23 cellular contexts compared by ENCODE assay signal in the genomic region with DNA sequence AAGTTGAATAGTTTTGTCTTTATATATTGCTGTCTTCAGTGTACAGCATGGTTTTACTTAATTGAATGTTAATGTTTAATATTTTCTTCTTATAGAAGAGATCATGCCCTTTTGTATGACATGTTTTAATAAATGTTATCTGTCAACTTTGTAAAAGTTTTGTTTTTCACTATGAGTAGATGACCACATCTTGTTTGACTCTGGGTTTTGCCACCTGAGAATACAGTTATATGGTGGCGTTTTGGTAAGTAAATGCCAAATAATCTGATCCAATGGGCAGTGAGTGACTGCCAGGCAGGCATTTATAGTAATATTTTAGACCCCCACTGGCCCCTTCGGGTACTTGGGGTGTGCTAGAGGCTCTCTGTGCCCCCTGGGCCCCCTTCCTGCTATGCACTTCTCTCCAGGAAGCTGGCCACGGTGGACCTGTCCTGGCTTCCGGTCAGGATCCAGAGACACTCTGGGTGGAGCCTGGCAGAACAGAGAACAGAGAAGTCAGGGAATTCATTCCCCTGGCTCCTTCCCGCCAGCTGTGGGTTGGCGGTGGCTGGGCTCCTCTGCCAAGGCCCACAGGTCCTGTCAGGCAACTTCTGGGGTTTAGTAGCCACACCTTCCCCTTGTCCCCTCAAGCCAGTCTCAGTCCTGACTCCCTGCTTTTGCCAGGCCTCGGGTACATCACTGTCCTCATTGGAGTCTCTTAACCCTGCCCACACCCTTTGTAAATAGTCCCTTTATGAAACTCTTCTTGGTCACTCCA. TPM values are rescaled to one million over a fixed set of nuclear protein-coding genes. Genes with fewer than 3 reads are reported as not detected.
A peak's percentile ranks its signal among the peaks of the same experiment; 100 is the strongest.
DNase-seq lines count a peak whose midpoint lies in the region; ATAC-seq and TF ChIP-seq lines count a peak whose summit lies in the region.
"Had no signal": no experiment of that assay in that cellular context is flagged by ENCODE, and none has a peak within 500 bp of the region (broad histone marks: within the 10 kb centered on the region; RNA-seq: fewer than 3 reads in every experiment).

No MANE protein-coding gene starts in this region.

- H3K36me3 Mint-ChIP-seq in activated T-helper 17 cell treated with anti-CD3 and anti-CD28 coated beads, Interleukin-2, amount 50 U/mL, for 72 hours (ENCODE audit: low read depth) = peaks cover 56% of the 10 kb centered on the region

- H3K4me3 ChIP-seq in GM12864 (ENCODE audit: low read depth, low read length) (peak overlapping the region; percentile 1; the same call in 1 of the 2 replicates), skin epidermis (no peak overlapping the region)
- H3K4me3 ChIP-seq: adrenal gland, ovary, PC-9, thyroid gland had no signal

- peak; percentile 62 for ATAC-seq in activated T-helper 17 cell treated with anti-CD3 and anti-CD28 coated beads, Interleukin-2, amount 50 U/mL, for 72 hours (replicated peaks)
- ATAC-seq in HG03139 (IDR thresholded peaks at IDR 0.05; ENCODE audit: unreplicated experiment) (no peak), HG02885 (IDR thresholded peaks at IDR 0.05; ENCODE audit: poor library complexity, unreplicated experiment) (no peak)
- ATAC-seq: naive thymus-derived CD8-positive, alpha-beta T cell; sciatic nerve had no signal

- TF ChIP-seq CTCF in GM12864 (IDR thresholded peaks at IDR 0.05; ENCODE audit: low read depth, low read length, missing control alignments) = no peak
- no peak for TF ChIP-seq CTCF in GM13977 (IDR thresholded peaks at IDR 0.05; ENCODE audit: extremely low read depth, insufficient read depth, missing control alignments)

- DNase-seq in GM12864 (ENCODE audit: low read depth) (no peak), GM13977 (ENCODE audit: low spot score) (peak; percentile 36), NOMO-1 (lab: John Stamatoyannopoulos, UW; ENCODE audit: unreplicated experiment in 2 of 2) (no peak)
- DNase-seq: activated effector memory CD4-positive, alpha-beta T cell treated with anti-CD3 and anti-CD28 coated beads, Interleukin-2, amount 50 U/mL, for 16 hours; adrenal gland; CD4-positive, alpha-beta memory T cell; dermis blood vessel endothelial cell; DMS153; kidney glomerular epithelial cell; mesenchymal stem cell; naive thymus-derived CD8-positive, alpha-beta T cell; NCI-H1417; NCI-H446 treated with DMSO at 0.1 percent for 48 hours; ovary; PC-9; SIG-M5; T-helper 1 cell had no signal

- H3K9me3 Mint-ChIP-seq in activated T-helper 17 cell treated with anti-CD3 and anti-CD28 coated beads, Interleukin-2, amount 50 U/mL, for 72 hours = no peaks in the 10 kb centered on the region
- H3K9me3 Mint-ChIP-seq: naive thymus-derived CD8-positive, alpha-beta T cell had no signal

- H3K27ac ChIP-seq in skin epidermis = peak overlapping the region in 11 of 21 experiments; percentile 1 to 64 (median 27)
- H3K27ac ChIP-seq: adrenal gland, ovary, PC-9, thyroid gland had no signal

- no peaks in the 10 kb centered on the region for H3K27me3 Mint-ChIP-seq in activated T-helper 17 cell treated with anti-CD3 and anti-CD28 coated beads, Interleukin-2, amount 50 U/mL, for 72 hours
- H3K27me3 Mint-ChIP-seq: CD4-positive, alpha-beta memory T cell; naive thymus-derived CD8-positive, alpha-beta T cell had no signal

- peak overlapping the region; percentile 86 for H3K27ac Mint-ChIP-seq in activated T-helper 17 cell treated with anti-CD3 and anti-CD28 coated beads, Interleukin-2, amount 50 U/mL, for 72 hours

- H3K4me1 Mint-ChIP-seq in activated T-helper 17 cell treated with anti-CD3 and anti-CD28 coated beads, Interleukin-2, amount 50 U/mL, for 72 hours = peaks cover 22% of the 10 kb centered on the region

- H3K4me3 Mint-ChIP-seq in activated T-helper 17 cell treated with anti-CD3 and anti-CD28 coated beads, Interleukin-2, amount 50 U/mL, for 72 hours = no peak overlapping the region
- H3K4me3 Mint-ChIP-seq: CD4-positive, alpha-beta memory T cell; naive thymus-derived CD8-positive, alpha-beta T cell had no signal

- in situ Hi-C loops in GM13977 (cut with MboI; ENCODE audit: low pct_unique_long_range_greater_than_20kb, low sequenced_read_pairs, unreplicated experiment) = no loop called here

RNA-seq across cellular contexts. Expression of gene ZBTB34, which starts 22.2 kb away (rescaled TPM):
- 1 to 10 TPM; 5.0 to 7.8 TPM for total RNA-seq in activated T-helper 17 cell treated with anti-CD3 and anti-CD28 coated beads, Interleukin-2, amount 50 U/mL, for 72 hours

RNA-seq across cellular contexts. Expression of gene ZBTB43, which starts 33.4 kb away (rescaled TPM):
- total RNA-seq in activated T-helper 17 cell treated with anti-CD3 and anti-CD28 coated beads, Interleukin-2, amount 50 U/mL, for 72 hours = 10 to 100 TPM; 27.4 to 31.3 TPM
